Comparison of ENCODE assay signal across 19 cellular contexts in the genomic region with DNA sequence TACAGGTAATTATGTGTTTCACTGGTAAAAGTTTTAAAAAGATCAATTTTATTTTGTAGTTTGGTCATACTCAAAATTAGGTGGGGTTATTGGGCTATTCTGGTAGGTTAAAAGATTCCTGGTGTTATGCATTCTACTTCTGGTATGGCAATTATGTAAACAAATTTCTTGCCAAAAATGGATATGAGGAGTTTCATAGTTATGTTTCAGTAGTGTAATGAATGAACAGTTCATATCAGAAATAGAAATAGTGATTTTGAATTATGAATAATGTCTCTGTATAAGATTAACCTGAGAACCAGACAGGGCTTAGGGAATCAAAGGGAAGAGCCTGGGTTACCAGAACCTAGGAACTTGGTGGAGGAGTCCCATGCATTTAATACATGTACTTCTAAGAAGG. TPM values are rescaled to one million over a fixed set of nuclear protein-coding genes. Genes with fewer than 3 reads are reported as not detected.
DNase-seq lines count a peak whose midpoint lies in the region; ATAC-seq, FAIRE-seq and TF ChIP-seq lines count a peak whose summit lies in the region.
"Had no signal": no experiment of that assay in that cellular context is flagged by ENCODE, and none has a peak within 500 bp of the region (broad histone marks: within the 10 kb centered on the region; RNA-seq: fewer than 3 reads in every experiment).

No MANE protein-coding gene starts in this region.

- CTCF ChIA-PET in A549 (lab: Yijun Ruan, JAX): interaction anchor here (3.3 kb wide), 1 partner anchor 11 kb away, joined by 19 read pairs; no protein-coding TSS in a partner anchor

- no peaks in the 10 kb centered on the region for H3K9me3 ChIP-seq in A549
- H3K9me3 ChIP-seq in T-helper 17 cell (ENCODE audit: control insufficient read depth, low read length, poor library complexity, severe bottlenecking): no peaks in the 10 kb centered on the region
- H3K9me3 ChIP-seq: thoracic aorta had no signal

- POLR2A ChIA-PET in A549 (lab: Yijun Ruan, JAX): no interaction called here

- TF ChIP-seq RAD21 in A549 (conservative IDR thresholded peaks at IDR 0.05 in 1 of 2, IDR thresholded peaks at IDR 0.05 in 1 of 2): no peak

- H3K27ac Mint-ChIP-seq in T-helper 17 cell: peak overlapping the region; percentile 24
- H3K27ac Mint-ChIP-seq: activated naive CD4-positive, alpha-beta T cell treated with anti-CD3 and anti-CD28 coated beads, Interleukin-2, amount 50 U/mL, for 72 hours had no signal

- TF ChIP-seq EP300 in A549 (IDR thresholded peaks at IDR 0.05): no peak

- intact Hi-C loops in dorsolateral prefrontal cortex (cut with DNase I): no loop called here

- DNase-seq in A549 (ENCODE audit: low read depth in 1 of 2, low spot score in 1 of 2): no peak
- no peak for DNase-seq in GM19239 (ENCODE audit: insufficient read length, low spot score)
- no peak for DNase-seq in T-helper 17 cell
- DNase-seq in NOMO-1 treated with dmso at 0.1 percent for 144 hours (lab: John Stamatoyannopoulos, UW; ENCODE audit: unreplicated experiment): no peak
- DNase-seq in dorsolateral prefrontal cortex: no peak
- DNase-seq in HT-29 (ENCODE audit: low spot score): no peak
- DNase-seq: activated CD8-positive, alpha-beta memory T cell treated with anti-CD3 and anti-CD28 coated beads for 24 hours; Calu3; central memory CD4-positive, alpha-beta T cell; glutamatergic neuron; kidney; NCI-H2029 treated with DMSO at 0.1 percent for 48 hours had no signal

- no peak for TF ChIP-seq POLR2A in A549 (IDR thresholded peaks at IDR 0.05; ENCODE audit: low read length)

- peaks cover 4% of the 10 kb centered on the region; the same call in 1 of the 3 replicates for H3K4me1 ChIP-seq in A549
- H3K4me1 ChIP-seq: parathyroid adenoma had no signal

- FAIRE-seq in A549 (lab: Jason Lieb, UNC): peak; percentile 28
- peak; percentile 26 for FAIRE-seq in GM19239 (lab: Jason Lieb, UNC)
- FAIRE-seq: A204.1, kidney had no signal

- H3K27ac ChIP-seq in A549 (no peak overlapping the region), dorsolateral prefrontal cortex (no peak overlapping the region)
- H3K27ac ChIP-seq: parathyroid adenoma, thoracic aorta had no signal

- H3K4me3 Mint-ChIP-seq in T-helper 17 cell: no peak overlapping the region

- H3K27me3 ChIP-seq in dorsolateral prefrontal cortex: no peaks in the 10 kb centered on the region

- TF ChIP-seq CTCF in A549 (IDR thresholded peaks at IDR 0.05) (no peak), dorsolateral prefrontal cortex (IDR thresholded peaks at IDR 0.05 in 54 of 56, conservative IDR thresholded peaks at IDR 0.05 in 2 of 56; ENCODE audit: low read depth in 1 of 56, partially characterized antibody in 56 of 56) (no peak)

- H3K27me3 Mint-ChIP-seq in T-helper 17 cell: no peaks in the 10 kb centered on the region

- ATAC-seq in A549 (no peak), HG02973 (IDR thresholded peaks at IDR 0.05; ENCODE audit: unreplicated experiment) (peak; percentile 63), T-helper 17 cell (no peak), HG02970 (IDR thresholded peaks at IDR 0.05; ENCODE audit: low FRiP score, unreplicated experiment) (no peak)
- ATAC-seq: HCT116 had no signal

- H3K4me3 ChIP-seq in A549: no peak overlapping the region
- no peak overlapping the region for H3K4me3 ChIP-seq in dorsolateral prefrontal cortex
- H3K4me3 ChIP-seq: thoracic aorta had no signal

- peaks cover 10% of the 10 kb centered on the region for H3K36me3 Mint-ChIP-seq in T-helper 17 cell (ENCODE audit: low read depth)

- no peak overlapping the region for H3K4me2 ChIP-seq in A549

- H3K4me1 Mint-ChIP-seq in T-helper 17 cell: peaks cover 12% of the 10 kb centered on the region

TF ChIP-seq in A549, 52 proteins besides CTCF, POLR2A, EP300 and RAD21:
- TF ChIP-seq EHMT2 (IDR thresholded peaks at IDR 0.05; ENCODE audit: low read depth) (no peak), HEYL (CRISPR knock-in tag; IDR thresholded peaks at IDR 0.05) (no peak), ZC3H11A (IDR thresholded peaks at IDR 0.05) (no peak), TFCP2L1 (CRISPR knock-in tag; IDR thresholded peaks at IDR 0.05) (no peak), FOSB (CRISPR knock-in tag; IDR thresholded peaks at IDR 0.05) (no peak), NR3C1 (IDR thresholded peaks at IDR 0.05) (no peak), NPAS2 (CRISPR knock-in tag; IDR thresholded peaks at IDR 0.05; ENCODE audit: borderline replicate concordance) (no peak)
- TF ChIP-seq, protein P1, sequence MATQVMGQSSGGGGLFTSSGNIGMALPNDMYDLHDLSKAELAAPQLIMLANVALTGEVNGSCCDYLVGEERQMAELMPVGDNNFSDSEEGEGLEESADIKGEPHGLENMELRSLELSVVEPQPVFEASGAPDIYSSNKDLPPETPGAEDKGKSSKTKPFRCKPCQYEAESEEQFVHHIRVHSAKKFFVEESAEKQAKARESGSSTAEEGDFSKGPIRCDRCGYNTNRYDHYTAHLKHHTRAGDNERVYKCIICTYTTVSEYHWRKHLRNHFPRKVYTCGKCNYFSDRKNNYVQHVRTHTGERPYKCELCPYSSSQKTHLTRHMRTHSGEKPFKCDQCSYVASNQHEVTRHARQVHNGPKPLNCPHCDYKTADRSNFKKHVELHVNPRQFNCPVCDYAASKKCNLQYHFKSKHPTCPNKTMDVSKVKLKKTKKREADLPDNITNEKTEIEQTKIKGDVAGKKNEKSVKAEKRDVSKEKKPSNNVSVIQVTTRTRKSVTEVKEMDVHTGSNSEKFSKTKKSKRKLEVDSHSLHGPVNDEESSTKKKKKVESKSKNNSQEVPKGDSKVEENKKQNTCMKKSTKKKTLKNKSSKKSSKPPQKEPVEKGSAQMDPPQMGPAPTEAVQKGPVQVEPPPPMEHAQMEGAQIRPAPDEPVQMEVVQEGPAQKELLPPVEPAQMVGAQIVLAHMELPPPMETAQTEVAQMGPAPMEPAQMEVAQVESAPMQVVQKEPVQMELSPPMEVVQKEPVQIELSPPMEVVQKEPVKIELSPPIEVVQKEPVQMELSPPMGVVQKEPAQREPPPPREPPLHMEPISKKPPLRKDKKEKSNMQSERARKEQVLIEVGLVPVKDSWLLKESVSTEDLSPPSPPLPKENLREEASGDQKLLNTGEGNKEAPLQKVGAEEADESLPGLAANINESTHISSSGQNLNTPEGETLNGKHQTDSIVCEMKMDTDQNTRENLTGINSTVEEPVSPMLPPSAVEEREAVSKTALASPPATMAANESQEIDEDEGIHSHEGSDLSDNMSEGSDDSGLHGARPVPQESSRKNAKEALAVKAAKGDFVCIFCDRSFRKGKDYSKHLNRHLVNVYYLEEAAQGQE (IDR thresholded peaks at IDR 0.05): no peak
- TF ChIP-seq, protein P2, sequence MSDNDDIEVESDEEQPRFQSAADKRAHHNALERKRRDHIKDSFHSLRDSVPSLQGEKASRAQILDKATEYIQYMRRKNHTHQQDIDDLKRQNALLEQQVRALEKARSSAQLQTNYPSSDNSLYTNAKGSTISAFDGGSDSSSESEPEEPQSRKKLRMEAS (IDR thresholded peaks at IDR 0.05): no peak

RNA-seq across cellular contexts. Expression of a gene that starts 15.9 kb away (rescaled TPM):
- 26.8 and 28.0 TPM in 2 replicates for polyA plus RNA-seq in A549 (2011; rRNA removed)
- 4.0 and 4.4 TPM in 2 replicates for polyA plus RNA-seq in A549 (2012; cell fraction: cytosol; rRNA removed)
- 3.5 and 4.4 TPM in 2 replicates for polyA plus RNA-seq in A549 (2012; cell fraction: nucleus; rRNA removed)
- polyA plus RNA-seq in A549 (2017; fragmentation: RNase III; extraction: RNeasy Plus Mini Kit Qiagen cat#74134 plus additional on column Dnase treatment): 8.6 to 9.2 TPM (median 9.0 TPM) in 3 replicates
- polyA minus RNA-seq in A549 (2011; rRNA and poly(A)+ RNA removed): 15.5 and 17.9 TPM in 2 replicates
- 10 to 100 TPM; 17.0 to 18.6 TPM for total RNA-seq in T-helper 17 cell
- 10 to 100 TPM; 21.6 to 31.4 (median 25.8) TPM for total RNA-seq in dorsolateral prefrontal cortex
- total RNA-seq in HT-29 (2014; rRNA removed; shearing (Covaris generic)): 6.2 and 7.3 TPM in 2 replicates

RNA-seq across cellular contexts. Expression of a gene that starts 32.4 kb away (rescaled TPM):
- polyA plus RNA-seq in A549 (2011; rRNA removed) (79.2 and 96.3 TPM in 2 replicates), A549 (2017; fragmentation: RNase III; extraction: RNeasy Plus Mini Kit Qiagen cat#74134 plus additional on column Dnase treatment) (47.3 to 50.2 TPM (median 49.6 TPM) in 3 replicates)
- polyA plus RNA-seq in A549 (2012; cell fraction: cytosol; rRNA removed): 78.2 and 78.8 TPM in 2 replicates
- 39.7 and 56.0 TPM in 2 replicates for polyA plus RNA-seq in A549 (2012; cell fraction: nucleus; rRNA removed)
- 12.0 and 22.2 TPM in 2 replicates for polyA minus RNA-seq in A549 (2011; rRNA and poly(A)+ RNA removed)
- total RNA-seq in T-helper 17 cell (10 to 100 TPM; 17.2 to 24.8 TPM), dorsolateral prefrontal cortex (10 to 100 TPM; 12.6 to 34.3 (median 21.6) TPM)
- 48.9 and 52.2 TPM in 2 replicates for total RNA-seq in HT-29 (2014; rRNA removed; shearing (Covaris generic))
